7 cellular contexts compared by ENCODE assay signal in the genomic region with DNA sequence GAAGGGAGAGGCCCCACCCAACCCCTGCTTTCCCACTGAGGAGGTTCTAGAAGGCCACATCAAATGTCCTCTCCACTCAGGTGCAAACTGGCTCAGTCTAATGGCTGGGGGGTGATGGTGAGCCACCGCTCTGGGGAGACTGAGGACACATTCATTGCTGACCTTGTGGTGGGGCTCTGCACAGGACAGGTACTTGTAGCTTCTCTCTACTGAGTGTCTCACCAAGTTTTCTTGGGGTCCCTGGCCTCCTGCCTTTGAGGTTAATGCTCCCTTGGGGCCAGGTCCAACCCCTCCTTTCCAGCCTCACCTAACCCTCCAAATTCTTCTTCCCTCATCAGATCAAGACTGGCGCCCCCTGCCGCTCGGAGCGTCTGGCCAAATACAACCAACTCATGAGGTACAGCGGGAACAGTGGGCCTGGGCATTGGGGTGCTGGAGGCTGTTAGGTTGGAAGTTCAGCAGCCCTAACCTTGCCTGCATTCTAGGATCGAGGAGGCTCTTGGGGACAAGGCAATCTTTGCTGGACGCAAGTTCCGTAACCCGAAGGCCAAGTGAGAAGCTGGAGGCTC. TPM values are rescaled to one million over a fixed set of nuclear protein-coding genes. Genes with fewer than 3 reads are reported as not detected.
DNase-seq lines count a peak whose midpoint lies in the region; ATAC-seq and TF ChIP-seq lines count a peak whose summit lies in the region.

No MANE protein-coding gene starts in this region.

- ATAC-seq in GM23338 = peak; percentile 64
- ATAC-seq in HG02623 (IDR thresholded peaks at IDR 0.05; ENCODE audit: unreplicated experiment) = no peak
- no peak for ATAC-seq in GM18907 (IDR thresholded peaks at IDR 0.05; ENCODE audit: unreplicated experiment)

- H3K36me3 Mint-ChIP-seq in GM23338 (ENCODE audit: low read depth) (peaks cover 32% of the 10 kb centered on the region), MCF 10A (ENCODE audit: insufficient read depth, unreplicated experiment) (peaks cover 24% of the 10 kb centered on the region)

- no peak overlapping the region for H3K4me2 ChIP-seq in GM23338

- H3K9me3 Mint-ChIP-seq in GM23338 = peaks cover 4% of the 10 kb centered on the region; the same call in 2 of the 3 replicates
- H3K9me3 Mint-ChIP-seq in MCF 10A (ENCODE audit: unreplicated experiment) = no peaks in the 10 kb centered on the region

- peak; percentile 74 to 84 for TF ChIP-seq CTCF in GM23338 (conservative IDR thresholded peaks at IDR 0.05; ENCODE audit: low read depth in 2 of 2)
- no peak for TF ChIP-seq CTCF in MCF 10A (IDR thresholded peaks at IDR 0.05; ENCODE audit: unreplicated experiment)

- no peak overlapping the region for H3K4me3 ChIP-seq in GM23338

- H3K4me1 Mint-ChIP-seq in GM23338 = peaks cover 31% of the 10 kb centered on the region
- H3K4me1 Mint-ChIP-seq in MCF 10A (ENCODE audit: insufficient read depth, unreplicated experiment) = no peaks in the 10 kb centered on the region

- no peak overlapping the region for H3K27ac ChIP-seq in GM23338 (ENCODE audit: low read depth)

- no peaks in the 10 kb centered on the region for H3K9me2 ChIP-seq in GM23338 (ENCODE audit: insufficient read depth)

- no peaks in the 10 kb centered on the region for H3K27me3 ChIP-seq in GM23338 (ENCODE audit: insufficient read depth)

- intact Hi-C loops in MCF 10A (cut with micrococcal nuclease) = no loop called here

- no peaks in the 10 kb centered on the region; the same call in none of the 2 replicates for H4K20me1 ChIP-seq in GM23338 (replicated peaks; ENCODE audit: insufficient read depth)

- no peaks in the 10 kb centered on the region for H3K79me2 ChIP-seq in GM23338 (replicated peaks; ENCODE audit: insufficient read depth)

- H3K27ac Mint-ChIP-seq in GM23338 (peak overlapping the region; percentile 8; the same call in 1 of the 2 replicates), MCF 10A (ENCODE audit: low read depth, unreplicated experiment) (no peak overlapping the region)

- peaks cover 12% of the 10 kb centered on the region for H3K27me3 Mint-ChIP-seq in GM23338 (ENCODE audit: insufficient read depth, low read depth, poor library complexity)
- no peaks in the 10 kb centered on the region for H3K27me3 Mint-ChIP-seq in MCF 10A (ENCODE audit: insufficient read depth, unreplicated experiment)

- no peaks in the 10 kb centered on the region for H3F3A ChIP-seq in GM23338 (replicated peaks; ENCODE audit: low read depth)

- no peaks in the 10 kb centered on the region for H3K36me3 ChIP-seq in GM23338 (ENCODE audit: insufficient read depth)

- no peak overlapping the region for H3K4me3 Mint-ChIP-seq in GM23338
- no peak overlapping the region for H3K4me3 Mint-ChIP-seq in MCF 10A (ENCODE audit: unreplicated experiment)

- no peak overlapping the region for H2AFZ ChIP-seq in GM23338

- POLR2A ChIA-PET in MCF 10A (lab: Yijun Ruan, JAX) = interaction anchor here (0.7 to 21.5 kb wide), 4 partner anchors 8 to 46 kb away, joined by 3 to 639 read pairs (median 4); partner anchors contain the start of genes PFN1 and SPAG7

- peaks cover 20% of the 10 kb centered on the region for H3K4me1 ChIP-seq in GM23338 (ENCODE audit: insufficient read depth)

- no TSS peak for BruUV-seq in MCF 10A (replicated peaks; lab: Mats Ljungman, UMichigan)

- DNase-seq in GM23338 (ENCODE audit: low spot score) (peak; percentile 90), UCSD-AML1 (lab: John Stamatoyannopoulos, UW; ENCODE audit: unreplicated experiment) (peak; percentile 58), ecto neural progenitor cell (ENCODE audit: low spot score) (peak; percentile 71), MCF 10A (ENCODE audit: unreplicated experiment) (no peak)
- DNase-seq in stimulated activated CD4-positive, alpha-beta T cell treated with anti-CD3 and anti-CD28 coated beads, Interleukin-2, amount 100 ng/mL, for 24 hours = peak; percentile 60 to 64

- CTCF ChIA-PET in MCF 10A (lab: Yijun Ruan, JAX) = no interaction called here

TF ChIP-seq in GM23338, 12 proteins besides CTCF, POLR2A, EP300 and RAD21 (continues in another document):
- TF ChIP-seq CREB1 (CRISPR knock-in tag; IDR thresholded peaks at IDR 0.05; ENCODE audit: low read depth) = no peak
- no peak for TF ChIP-seq STAT1 (IDR thresholded peaks at IDR 0.05; ENCODE audit: unreplicated experiment)
- TF ChIP-seq EZH2phosphoT487 (IDR thresholded peaks at IDR 0.05; ENCODE audit: unreplicated experiment) = no peak
- TF ChIP-seq JUNB (IDR thresholded peaks at IDR 0.05; ENCODE audit: unreplicated experiment) = no peak
- TF ChIP-seq ZNF331 (CRISPR knock-in tag; IDR thresholded peaks at IDR 0.05; ENCODE audit: low read depth) = no peak
- TF ChIP-seq ZNF462 (CRISPR knock-in tag; IDR thresholded peaks at IDR 0.05) = no peak

RNA-seq across cellular contexts. Expression of gene ENO3, which starts 5.7 kb away (rescaled TPM):
- 8.9 and 12.1 TPM in 2 replicates for total RNA-seq in GM23338 (2014; rRNA removed; shearing (Covaris generic))
- 19.6 and 25.5 TPM in 2 replicates for polyA plus RNA-seq in GM23338 (2016; fragmentation: Nextera tagmentation; extraction: Ambion mirVana)
- 19.0 and 20.2 TPM in 2 replicates for total RNA-seq in MCF 10A (2022)

RNA-seq across cellular contexts. Expression of gene PFN1, which starts 8.2 kb away (rescaled TPM):
- 1,702 and 2,002 TPM in 2 replicates for total RNA-seq in GM23338 (2014; rRNA removed; shearing (Covaris generic))
- polyA plus RNA-seq in GM23338 (2016; fragmentation: Nextera tagmentation; extraction: Ambion mirVana) = 3,646 and 3,709 TPM in 2 replicates
- total RNA-seq in MCF 10A (2022) = 1,010 and 1,106 TPM in 2 replicates

RNA-seq across cellular contexts. Expression of gene SPAG7, which starts 11.0 kb away (rescaled TPM):
- 77.9 and 85.3 TPM in 2 replicates for total RNA-seq in GM23338 (2014; rRNA removed; shearing (Covaris generic))
- polyA plus RNA-seq in GM23338 (2016; fragmentation: Nextera tagmentation; extraction: Ambion mirVana) = 226 and 242 TPM in 2 replicates
- 112 and 151 TPM in 2 replicates for total RNA-seq in MCF 10A (2022)

RNA-seq across cellular contexts. Expression of gene RNF167, which starts 16.5 kb away (rescaled TPM):
- 84.4 and 87.0 TPM in 2 replicates for total RNA-seq in GM23338 (2014; rRNA removed; shearing (Covaris generic))
- polyA plus RNA-seq in GM23338 (2016; fragmentation: Nextera tagmentation; extraction: Ambion mirVana) = 60.1 and 61.2 TPM in 2 replicates
- total RNA-seq in MCF 10A (2022) = 100.0 and 109 TPM in 2 replicates

RNA-seq across cellular contexts. Expression of gene SLC25A11, which starts 16.7 kb away (rescaled TPM):
- 70.4 and 73.6 TPM in 2 replicates for total RNA-seq in GM23338 (2014; rRNA removed; shearing (Covaris generic))
- polyA plus RNA-seq in GM23338 (2016; fragmentation: Nextera tagmentation; extraction: Ambion mirVana) = 35.7 and 37.8 TPM in 2 replicates
- 46.8 and 54.5 TPM in 2 replicates for total RNA-seq in MCF 10A (2022)
